In the genomic region with DNA sequence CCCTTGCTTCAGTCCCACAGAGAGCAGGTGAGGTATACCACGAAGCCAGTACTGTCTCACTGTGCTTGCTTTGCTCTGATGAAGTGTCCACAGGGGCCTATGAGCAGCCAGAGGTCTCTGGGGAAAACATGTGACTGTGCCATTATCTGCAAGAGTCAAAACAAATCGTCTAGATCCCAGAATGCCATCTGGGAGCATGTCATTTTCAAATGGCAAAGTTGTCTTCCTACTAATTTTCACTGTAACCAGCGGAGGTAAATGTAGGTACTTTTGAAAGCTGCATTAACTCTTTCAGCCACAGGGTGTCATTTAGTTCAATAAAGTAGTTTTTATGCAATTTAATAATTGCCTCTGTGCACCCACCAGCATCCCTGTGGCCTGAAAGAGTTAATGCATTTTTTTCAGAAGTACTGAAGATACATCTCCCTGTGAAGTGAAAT, we compare ENCODE assay signal across 9 cellular contexts.
DNase-seq lines count a peak whose midpoint lies in the region; ATAC-seq and TF ChIP-seq lines count a peak whose summit lies in the region.
"Had no signal": no experiment of that assay in that cellular context is flagged by ENCODE, and none has a peak within 500 bp of the region (broad histone marks: within the 10 kb centered on the region; RNA-seq: fewer than 3 reads in every experiment).

No MANE protein-coding gene starts in this region.

- peaks cover 81% of the 10 kb centered on the region for H3K4me1 Mint-ChIP-seq in activated CD8-positive, alpha-beta memory T cell treated with anti-CD3 and anti-CD28 coated beads, Interleukin-2, amount 10 ng/mL, durations not matched to agents 7 days and 5 days

- H3K36me3 Mint-ChIP-seq in activated CD8-positive, alpha-beta memory T cell treated with anti-CD3 and anti-CD28 coated beads, Interleukin-2, amount 10 ng/mL, durations not matched to agents 7 days and 5 days, result peaks cover 83% of the 10 kb centered on the region

- no peak for ATAC-seq in activated CD8-positive, alpha-beta memory T cell treated with anti-CD3 and anti-CD28 coated beads, Interleukin-2, amount 10 ng/mL, durations not matched to agents 7 days and 5 days
- peak; percentile 38 for ATAC-seq in HG03280 (IDR thresholded peaks at IDR 0.05; ENCODE audit: unreplicated experiment)
- peak; percentile 56 for ATAC-seq in sciatic nerve
- ATAC-seq in HG03097 (IDR thresholded peaks at IDR 0.05; ENCODE audit: low FRiP score, unreplicated experiment), result no peak

- H3K9me3 ChIP-seq in SK-N-MC (ENCODE audit: low read depth, low read length), result no peaks in the 10 kb centered on the region
- no peaks in the 10 kb centered on the region for H3K9me3 ChIP-seq in breast epithelium

- CTCF ChIA-PET in activated CD8-positive, alpha-beta memory T cell treated with anti-CD3 and anti-CD28 coated beads, Interleukin-2, amount 10 ng/mL, durations not matched to agents 7 days and 5 days (lab: Charles Lee), result interaction anchor here (0.9 to 5.3 kb wide), 9 partner anchors 9 to 118 kb away, joined by 3 to 30 read pairs (median 5); no protein-coding TSS in a partner anchor

- peak overlapping the region; percentile 64 for H3K27ac Mint-ChIP-seq in activated CD8-positive, alpha-beta memory T cell treated with anti-CD3 and anti-CD28 coated beads, Interleukin-2, amount 10 ng/mL, durations not matched to agents 7 days and 5 days

- no peaks in the 10 kb centered on the region for H3K27me3 ChIP-seq in breast epithelium

- H3K4me3 ChIP-seq in SK-N-MC (peak overlapping the region; percentile 46), breast epithelium (no peak overlapping the region)

- H3K36me3 ChIP-seq in SK-N-MC (ENCODE audit: insufficient read depth, low read length), result peaks cover 40% of the 10 kb centered on the region
- no peaks in the 10 kb centered on the region for H3K36me3 ChIP-seq in breast epithelium

- no peak overlapping the region for H3K9ac ChIP-seq in SK-N-MC (ENCODE audit: insufficient read length)
- H3K9ac ChIP-seq: KMS-11 had no signal

- peak in 1 of 3 donors; percentile 9 for TF ChIP-seq CTCF in breast epithelium (IDR thresholded peaks at IDR 0.05)

- peak overlapping the region; percentile 83 for H3K27ac ChIP-seq in SK-N-MC
- H3K27ac ChIP-seq in breast epithelium, result peak overlapping the region in 1 of 2 donors; percentile 31
- H3K27ac ChIP-seq: KMS-11 had no signal

- no peaks in the 10 kb centered on the region for H3K4me1 ChIP-seq in breast epithelium

- no peaks in the 10 kb centered on the region for H3K9me3 Mint-ChIP-seq in activated CD8-positive, alpha-beta memory T cell treated with anti-CD3 and anti-CD28 coated beads, Interleukin-2, amount 10 ng/mL, durations not matched to agents 7 days and 5 days (ENCODE audit: low read depth)

- no peaks in the 10 kb centered on the region for H3K27me3 Mint-ChIP-seq in activated CD8-positive, alpha-beta memory T cell treated with anti-CD3 and anti-CD28 coated beads, Interleukin-2, amount 10 ng/mL, durations not matched to agents 7 days and 5 days

- TF ChIP-seq POLR2A in breast epithelium (IDR thresholded peaks at IDR 0.05), result no peak

- intact Hi-C loops in sciatic nerve (cut with DNase I), result no loop called here
- intact Hi-C loops in breast epithelium (cut with DNase I; ENCODE audit: low total_unique reads), result no loop called here

- no peak overlapping the region for H3K4me3 Mint-ChIP-seq in activated CD8-positive, alpha-beta memory T cell treated with anti-CD3 and anti-CD28 coated beads, Interleukin-2, amount 10 ng/mL, durations not matched to agents 7 days and 5 days

- DNase-seq in activated CD8-positive, alpha-beta memory T cell treated with anti-CD3 and anti-CD28 coated beads, Interleukin-2, amount 10 ng/mL, durations not matched to agents 7 days and 5 days, result no peak
- no peak for DNase-seq in activated CD8-positive, alpha-beta memory T cell treated with anti-CD3 and anti-CD28 coated beads for 24 hours
- DNase-seq in SK-N-MC (ENCODE audit: low read depth, low spot score) (no peak), sciatic nerve (ENCODE audit: low spot score) (no peak), breast epithelium (ENCODE audit: low spot score in 2 of 2) (no peak), middle frontal gyrus (ENCODE audit: extremely low spot score, low spot score) (no peak)

Comparison
In these comparisons a context has a peak if more than half of its experiments do, and no peak if none do; other contexts are left out.
1. ATAC-seq: peak in HG03280 (single experiment) and sciatic nerve (single experiment); none in activated CD8-positive, alpha-beta memory T cell treated with anti-CD3 and anti-CD28 coated beads, Interleukin-2, amount 10 ng/mL, durations not matched to agents 7 days and 5 days (single experiment) and HG03097 (single experiment).